ENCODE assay signal across 9 cellular contexts in genomic region chr13:26721251-26721939, GRCh38. TPM values are rescaled to one million over a fixed set of nuclear protein-coding genes. Genes with fewer than 3 reads are reported as not detected.
DNase-seq lines count a peak whose midpoint lies in the region; ATAC-seq, FAIRE-seq and TF ChIP-seq lines count a peak whose summit lies in the region.
"Had no signal": no experiment of that assay in that cellular context is flagged by ENCODE, and none has a peak within 500 bp of the region (broad histone marks: within the 10 kb centered on the region; RNA-seq: fewer than 3 reads in every experiment).

No MANE protein-coding gene starts in this region.

- peak; percentile 76 for ATAC-seq in GM19395 (IDR thresholded peaks at IDR 0.05; ENCODE audit: unreplicated experiment)
- ATAC-seq in HG03045 (IDR thresholded peaks at IDR 0.05; ENCODE audit: unreplicated experiment) = no peak
- no peak for ATAC-seq in HG02623 (IDR thresholded peaks at IDR 0.05; ENCODE audit: unreplicated experiment)

- H3K36me3 ChIP-seq in kidney (ENCODE audit: control insufficient read depth in 1 of 2, insufficient read depth in 2 of 2, low read length in 2 of 2) = no peaks in the 10 kb centered on the region

- no peak for FAIRE-seq in kidney (lab: Jason Lieb, UNC)
- FAIRE-seq: bronchial epithelial cell had no signal

- no peak for TF ChIP-seq CTCF in kidney (IDR thresholded peaks at IDR 0.05; ENCODE audit: borderline replicate concordance, extremely low read depth, insufficient read depth)

- H3K4me3 ChIP-seq in kidney (ENCODE audit: low read length in 2 of 2) = no peak overlapping the region

- no peaks in the 10 kb centered on the region for H3K4me1 ChIP-seq in kidney (ENCODE audit: control insufficient read depth in 1 of 2, insufficient read depth in 1 of 2, low read depth in 1 of 2, low read length in 2 of 2)

- no peak overlapping the region for H3K27ac ChIP-seq in kidney (ENCODE audit: low read depth in 2 of 2, low read length in 2 of 2)

- H3K9ac ChIP-seq in kidney (ENCODE audit: low read length in 2 of 2) = no peak overlapping the region

- intact Hi-C loops in kidney (cut with DNase I) = no loop called here

- no peaks in the 10 kb centered on the region for H3K9me3 ChIP-seq in kidney (ENCODE audit: control insufficient read depth in 1 of 2, low read length in 2 of 2)

- DNase-seq in NCI-H748 (lab: John Stamatoyannopoulos, UW; ENCODE audit: unreplicated experiment) = peak; percentile 82
- peak; percentile 68 for DNase-seq in activated effector memory CD4-positive, alpha-beta T cell treated with anti-CD3 and anti-CD28 coated beads, Interleukin-2, amount 50 U/mL, for 16 hours
- DNase-seq in retina = peak; percentile 81
- DNase-seq in kidney = no peak
- DNase-seq in pons (ENCODE audit: low spot score) = no peak

RNA-seq across cellular contexts. Expression of gene GPR12, which starts 39.2 kb away (rescaled TPM):
- not detected for total RNA-seq in kidney
- polyA plus RNA-seq in kidney (ENCODE audit: insufficient read depth, low read depth, low replicate concordance) = not detected
- total RNA-seq: bronchial epithelial cell had no signal

Comparison
In these comparisons a context has a peak if more than half of its experiments do, and no peak if none do; other contexts are left out.
1. DNase-seq: peak in NCI-H748 (single experiment), activated effector memory CD4-positive, alpha-beta T cell treated with anti-CD3 and anti-CD28 coated beads, Interleukin-2, amount 50 U/mL, for 16 hours (single experiment) and retina (single experiment); none in kidney (single experiment) and pons (single experiment).